Comparison of ENCODE assay signal across 1 cellular context in genomic region chr3:45890405-45890804, GRCh38.
TF ChIP-seq lines count a peak whose summit lies in the region.

No MANE protein-coding gene starts in this region.

TF ChIP-seq in HEK293, 187 proteins besides CTCF, POLR2A, EP300 and RAD21 (continued from another document):
- TF ChIP-seq ZNF513 (tag by site-specific recombination; IDR thresholded peaks at IDR 0.05) (no peak), ZBTB48 (tag by site-specific recombination; IDR thresholded peaks at IDR 0.05) (no peak), ZNF624 (tag by site-specific recombination; IDR thresholded peaks at IDR 0.05) (no peak), SCRT1 (tag by site-specific recombination; IDR thresholded peaks at IDR 0.05; ENCODE audit: borderline replicate concordance) (no peak), ZNF157 (tag by site-specific recombination; IDR thresholded peaks at IDR 0.05) (no peak), ZBTB17 (tag by site-specific recombination; IDR thresholded peaks at IDR 0.05) (peak; percentile 26; the same call in 1 of the 2 replicates)
TF ChIP-seq in HEK293: peak in this region for 2.
